ENCODE assay signal across 16 cellular contexts in genomic region chr6:85747654-85748053, GRCh38.
DNase-seq lines count a peak whose midpoint lies in the region; ATAC-seq and TF ChIP-seq lines count a peak whose summit lies in the region.
"Had no signal": no experiment of that assay in that cellular context is flagged by ENCODE, and none has a peak within 500 bp of the region (broad histone marks: within the 10 kb centered on the region; RNA-seq: fewer than 3 reads in every experiment).

No MANE protein-coding gene starts in this region.

- no peak overlapping the region for H2AFZ ChIP-seq in osteoblast (ENCODE audit: low read length)

- H3K36me3 ChIP-seq in BJ (ENCODE audit: control insufficient read depth, insufficient read depth, low read length) (no peaks in the 10 kb centered on the region), osteoblast (ENCODE audit: insufficient read depth, low read length) (no peaks in the 10 kb centered on the region)
- H3K36me3 ChIP-seq: heart left ventricle had no signal

- no peak overlapping the region for H3K27ac Mint-ChIP-seq in natural killer cell
- H3K27ac Mint-ChIP-seq: B cell; stimulated activated naive CD8-positive, alpha-beta T cell treated with anti-CD3 and anti-CD28 coated beads, Interleukin-15, Interleukin-2, amounts not matched to agents 100 ng/mL and 50 ng/mL, for 24 hours had no signal

- peaks cover 0 to 10% of the 10 kb centered on the region in 2 donors for H3K27me3 Mint-ChIP-seq in natural killer cell (ENCODE audit: low read depth in 2 of 2)

- H3K9me3 Mint-ChIP-seq in natural killer cell: no peaks in the 10 kb centered on the region
- H3K9me3 Mint-ChIP-seq: stimulated activated naive CD8-positive, alpha-beta T cell treated with anti-CD3 and anti-CD28 coated beads, Interleukin-15, Interleukin-2, amounts not matched to agents 100 ng/mL and 50 ng/mL, for 24 hours had no signal

- CTCF ChIA-PET in BJ (lab: Yijun Ruan, JAX): no interaction called here

- H3K79me2 ChIP-seq in osteoblast (ENCODE audit: insufficient read depth, low read length): no peaks in the 10 kb centered on the region

- no peak overlapping the region for H3K4me3 Mint-ChIP-seq in natural killer cell
- H3K4me3 Mint-ChIP-seq: B cell; stimulated activated naive CD8-positive, alpha-beta T cell treated with anti-CD3 and anti-CD28 coated beads, Interleukin-15, Interleukin-2, amounts not matched to agents 100 ng/mL and 50 ng/mL, for 24 hours had no signal

- H4K20me1 ChIP-seq in osteoblast (ENCODE audit: insufficient read depth, low read length): no peaks in the 10 kb centered on the region

- H3K4me2 ChIP-seq in osteoblast (ENCODE audit: insufficient read depth, low read length): peak overlapping the region; percentile 65

- H3K4me1 ChIP-seq in osteoblast (ENCODE audit: insufficient read depth, low read length): peaks cover 12% of the 10 kb centered on the region
- H3K4me1 ChIP-seq: heart left ventricle had no signal

- intact Hi-C loops in natural killer cell (cut with micrococcal nuclease): no loop called here
- intact Hi-C loops in cardiac septum (cut with DNase I): no loop called here

- POLR2A ChIA-PET in BJ (lab: Charles Lee): no interaction called here

- no peaks in the 10 kb centered on the region for H3K9me3 ChIP-seq in osteoblast (ENCODE audit: low read depth, low read length)

- H3K36me3 Mint-ChIP-seq in natural killer cell: no peaks in the 10 kb centered on the region

- DNase-seq in BJ (ENCODE audit: low read depth): peak; percentile 11
- peak; percentile 3 for DNase-seq in RPMI7951 (ENCODE audit: low read depth)
- peak; percentile 3 for DNase-seq in epithelial cell of prostate (ENCODE audit: low read depth, low spot score)
- no peak for DNase-seq in osteoblast (ENCODE audit: insufficient read length, low spot score, missing footprints)
- no peak for DNase-seq in natural killer cell
- no peak for DNase-seq in cardiac septum (ENCODE audit: low spot score)
- DNase-seq: activated naive CD4-positive, alpha-beta T cell; central memory CD4-positive, alpha-beta T cell; heart left ventricle; Kasumi-1; NCI-H1436 treated with DMSO at 0.1 percent for 48 hours; NCI-H345 had no signal

- ATAC-seq in HG02678 (IDR thresholded peaks at IDR 0.05; ENCODE audit: unreplicated experiment) (no peak), natural killer cell (no peak), HG03457 (IDR thresholded peaks at IDR 0.05; ENCODE audit: unreplicated experiment) (no peak)
- ATAC-seq: heart left ventricle had no signal

- peak overlapping the region; percentile 19 for H3K27ac ChIP-seq in epithelial cell of prostate
- peak overlapping the region; percentile 38 for H3K27ac ChIP-seq in osteoblast (ENCODE audit: low read depth, low read length)
- H3K27ac ChIP-seq: heart left ventricle had no signal

- H3K27me3 ChIP-seq in BJ (ENCODE audit: control insufficient read depth, insufficient read depth, low read length): no peaks in the 10 kb centered on the region
- H3K27me3 ChIP-seq in osteoblast (ENCODE audit: insufficient read depth, low read length): no peaks in the 10 kb centered on the region

- H3K4me1 Mint-ChIP-seq in natural killer cell: no peaks in the 10 kb centered on the region
- H3K4me1 Mint-ChIP-seq: B cell had no signal

- TF ChIP-seq CTCF in BJ (IDR thresholded peaks at IDR 0.05; ENCODE audit: insufficient read depth, low read depth, low read length): no peak
- no peak for TF ChIP-seq CTCF in osteoblast (IDR thresholded peaks at IDR 0.05; ENCODE audit: extremely low read depth, low read depth, low read length)
- no peak for TF ChIP-seq CTCF in natural killer cell (IDR thresholded peaks at IDR 0.05)

- no peak overlapping the region for H3K4me3 ChIP-seq in BJ (ENCODE audit: low read depth, low read length)
- no peak overlapping the region for H3K4me3 ChIP-seq in osteoblast (ENCODE audit: insufficient read depth, low read length)
- H3K4me3 ChIP-seq: heart left ventricle had no signal

Comparison
In these comparisons a context has a peak if more than half of its experiments do, and no peak if none do; other contexts are left out.
1. DNase-seq: peak in BJ (single experiment), RPMI7951 (single experiment) and epithelial cell of prostate (single experiment); none in osteoblast (single experiment), natural killer cell (single experiment) and cardiac septum (single experiment).